ENCODE assay signal across 11 cellular contexts in genomic region chr7:138625849-138626230, GRCh38.
DNase-seq lines count a peak whose midpoint lies in the region; ATAC-seq, FAIRE-seq and TF ChIP-seq lines count a peak whose summit lies in the region.
"Had no signal": no experiment of that assay in that cellular context is flagged by ENCODE, and none has a peak within 500 bp of the region (broad histone marks: within the 10 kb centered on the region; RNA-seq: fewer than 3 reads in every experiment).

No MANE protein-coding gene starts in this region.

- ATAC-seq in HG03175 (IDR thresholded peaks at IDR 0.05; ENCODE audit: unreplicated experiment) (no peak), HG02588 (IDR thresholded peaks at IDR 0.05; ENCODE audit: unreplicated experiment) (no peak)

- H3K4me3 ChIP-seq in thymus (ENCODE audit: low read length), result no peak overlapping the region
- H3K4me3 ChIP-seq: stomach had no signal

- peak overlapping the region; percentile 66 for H3K4me3 Mint-ChIP-seq in T-helper 2 cell treated with Interferon-gamma antibody and Interleukin-4, amounts not matched to agents 5 μg/mL and 100 μg/mL, for 36 hours

- H3K4me1 ChIP-seq in thymus (ENCODE audit: control insufficient read depth, insufficient read depth, low read length), result peaks cover 13% of the 10 kb centered on the region

- DNase-seq in activated gamma-delta T cell treated with Interleukin-2 at 50 U/mL for 16 hours (peak; percentile 12), activated gamma-delta T cell (lab: John Stamatoyannopoulos, UW) (no peak), NCI-H187 (lab: John Stamatoyannopoulos, UW) (peak; percentile 51 to 53), H54 (ENCODE audit: insufficient read length, low spot score) (no peak)
- peak; percentile 12 for DNase-seq in T-helper 2 cell treated with Interferon-gamma antibody and Interleukin-4, amounts not matched to agents 5 μg/mL and 100 μg/mL, for 36 hours (ENCODE audit: low spot score)
- DNase-seq: hypothalamus, NCI-H1436 treated with DMSO at 0.1 percent for 48 hours, stomach had no signal

- no peak for TF ChIP-seq POLR2A in H54 (IDR thresholded peaks at IDR 0.05; ENCODE audit: low read depth, low read length)

- peak overlapping the region; percentile 90 for H3K27ac Mint-ChIP-seq in T-helper 2 cell treated with Interferon-gamma antibody and Interleukin-4, amounts not matched to agents 5 μg/mL and 100 μg/mL, for 36 hours

- peaks cover 3% of the 10 kb centered on the region for H3K36me3 Mint-ChIP-seq in T-helper 2 cell treated with Interferon-gamma antibody and Interleukin-4, amounts not matched to agents 5 μg/mL and 100 μg/mL, for 36 hours (ENCODE audit: low read depth)

- H3K27me3 Mint-ChIP-seq in T-helper 2 cell treated with Interferon-gamma antibody and Interleukin-4, amounts not matched to agents 5 μg/mL and 100 μg/mL, for 36 hours (ENCODE audit: low read depth), result peaks cover 17% of the 10 kb centered on the region

- H3K9me3 Mint-ChIP-seq in T-helper 2 cell treated with Interferon-gamma antibody and Interleukin-4, amounts not matched to agents 5 μg/mL and 100 μg/mL, for 36 hours, result no peaks in the 10 kb centered on the region

- peaks cover 40% of the 10 kb centered on the region for H3K4me1 Mint-ChIP-seq in T-helper 2 cell treated with Interferon-gamma antibody and Interleukin-4, amounts not matched to agents 5 μg/mL and 100 μg/mL, for 36 hours (ENCODE audit: low read depth)

- no peaks in the 10 kb centered on the region for H3K36me3 ChIP-seq in thymus (ENCODE audit: control insufficient read depth, insufficient read depth)
- H3K36me3 ChIP-seq: stomach had no signal

- WGBS in thymus, result 3% methylated on average over 5 of the region's 5 CpGs

- FAIRE-seq in H54 (lab: Jason Lieb, UNC), result no peak

- no peaks in the 10 kb centered on the region for H3K27me3 ChIP-seq in thymus (ENCODE audit: control insufficient read depth, insufficient read depth)
- H3K27me3 ChIP-seq: stomach had no signal

- H3K27ac ChIP-seq in thymus (ENCODE audit: low read depth), result peak overlapping the region; percentile 82
- H3K27ac ChIP-seq: stomach had no signal

- no peaks in the 10 kb centered on the region for H3K9me3 ChIP-seq in thymus (ENCODE audit: control insufficient read depth)
- H3K9me3 ChIP-seq: stomach had no signal

Comparison
In these comparisons a context has a peak if more than half of its experiments do, and no peak if none do; other contexts are left out.
1. DNase-seq: peak in activated gamma-delta T cell treated with Interleukin-2 at 50 U/mL for 16 hours (single experiment), NCI-H187 (2 of 2) and T-helper 2 cell treated with Interferon-gamma antibody and Interleukin-4, amounts not matched to agents 5 μg/mL and 100 μg/mL, for 36 hours (single experiment); none in activated gamma-delta T cell (single experiment) and H54 (single experiment).